23 cellular contexts compared by ENCODE assay signal in genomic region chr7:107039199-107039900, GRCh38.
"Had no signal": no experiment of that assay in that cellular context is flagged by ENCODE, and none has a peak within 500 bp of the region (broad histone marks: within the 10 kb centered on the region; RNA-seq: fewer than 3 reads in every experiment).

No MANE protein-coding gene starts in this region.

- H3K27me3 ChIP-seq: MG63 had no signal

- H3K27ac ChIP-seq: KMS-11, VCaP had no signal

- DNase-seq: activated CD4-positive, alpha-beta memory T cell treated with anti-CD3 and anti-CD28 coated beads, Interleukin-2, amount 10 ng/mL, durations not matched to agents 7 days and 5 days; activated CD4-positive, alpha-beta T cell treated with anti-CD3 and anti-CD28 coated beads for 36 hours; activated CD4-positive, alpha-beta T cell treated with anti-CD3 and anti-CD28 coated beads, Interleukin-2, amount 50 U/mL, for 1 hour; activated CD4-positive, CD25-positive, alpha-beta regulatory T cell; activated gamma-delta T cell; activated naive CD4-positive, alpha-beta T cell treated with anti-CD3 and anti-CD28 coated beads for 36 hours; activated T-cell treated with anti-CD3 and anti-CD28 coated beads for 4 hours; activated T-cell treated with anti-CD3 and anti-CD28 coated beads, Interleukin-2, amount 50 U/mL, for 48 hours; cerebellar nuclear complex; MG63; NCI-H1105; NCI-H2029 treated with DMSO at 0.1 percent for 48 hours; NCI-H345; NCI-H510A; NCI-H526 treated with DMSO at 0.1 percent for 48 hours; NCI-H82; SIG-M5; T-helper 17 cell; T-helper 9 cell had no signal

- H3K9ac ChIP-seq: KMS-11 had no signal

- FAIRE-seq: colon had no signal

- H3K36me3 ChIP-seq: MG63 had no signal

- H3K4me2 ChIP-seq: KMS-11 had no signal

- H3K4me3 ChIP-seq: MG63 had no signal

- ATAC-seq: activated CD4-positive, alpha-beta T cell treated with anti-CD3 and anti-CD28 coated beads for 36 hours; activated T-helper 17 cell treated with anti-CD3 and anti-CD28 coated beads, Interleukin-2, amount 50 U/mL, for 72 hours; T-helper 17 cell had no signal
